10 cellular contexts compared by ENCODE assay signal in genomic region chr2:60819155-60819862, GRCh38.
DNase-seq lines count a peak whose midpoint lies in the region; ATAC-seq and TF ChIP-seq lines count a peak whose summit lies in the region.
"Had no signal": no experiment of that assay in that cellular context is flagged by ENCODE, and none has a peak within 500 bp of the region (broad histone marks: within the 10 kb centered on the region; RNA-seq: fewer than 3 reads in every experiment).

No MANE protein-coding gene starts in this region.

- H3K4me1 ChIP-seq in DND-41 (ENCODE audit: insufficient read depth, low read length) (no peaks in the 10 kb centered on the region), GM23248 (ENCODE audit: insufficient read depth) (no peaks in the 10 kb centered on the region)

- H3K36me3 ChIP-seq in DND-41 (ENCODE audit: insufficient read depth, low read length): no peaks in the 10 kb centered on the region
- H3K36me3 ChIP-seq in GM23248 (ENCODE audit: low read depth): no peaks in the 10 kb centered on the region

- H3K4me2 ChIP-seq in DND-41 (ENCODE audit: insufficient read depth, low read length) (no peak overlapping the region), GM23248 (ENCODE audit: unreplicated experiment) (no peak overlapping the region)

- H3K27me3 ChIP-seq in DND-41 (ENCODE audit: insufficient read depth, low read length, poor library complexity) (no peaks in the 10 kb centered on the region), GM23248 (replicated peaks; ENCODE audit: insufficient read depth) (peaks cover 4% of the 10 kb centered on the region; the same call in 1 of the 2 replicates)

- H3F3A ChIP-seq in GM23248 (ENCODE audit: insufficient read depth): no peaks in the 10 kb centered on the region

- no peak overlapping the region for H3K27ac ChIP-seq in DND-41 (ENCODE audit: low read length)
- no peak overlapping the region for H3K27ac ChIP-seq in GM23248
- H3K27ac ChIP-seq: VCaP had no signal

- WGBS in GM23248 (ENCODE audit: low coverage in 1 of 2, low lambda C conversion rate in 2 of 2, missing lambda C conversion rate in 2 of 2), 2 experiments: 71 to 78% methylated on average over 15 of the region's 15 CpGs

- H3K79me2 ChIP-seq in DND-41 (ENCODE audit: insufficient read depth, low read length) (no peaks in the 10 kb centered on the region), GM23248 (ENCODE audit: insufficient read depth) (no peaks in the 10 kb centered on the region)

- TF ChIP-seq CTCF in DND-41 (IDR thresholded peaks at IDR 0.05; ENCODE audit: borderline replicate concordance, extremely low read depth, low read length, poor library complexity, severe bottlenecking): no peak

- H2AFZ ChIP-seq in DND-41 (ENCODE audit: low read depth, low read length) (no peak overlapping the region), GM23248 (no peak overlapping the region)

- H3K9ac ChIP-seq in DND-41 (ENCODE audit: low read depth, low read length): no peak overlapping the region
- no peak overlapping the region for H3K9ac ChIP-seq in GM23248

- H3K4me3 ChIP-seq in DND-41 (ENCODE audit: low read depth in 1 of 2, low read length in 2 of 2) (no peak overlapping the region), GM23248 (no peak overlapping the region)

- no peaks in the 10 kb centered on the region for H3K9me2 ChIP-seq in GM23248 (ENCODE audit: insufficient read depth)

- H3K9me3 ChIP-seq in DND-41 (ENCODE audit: insufficient read depth, low read length, severe bottlenecking) (no peaks in the 10 kb centered on the region), GM23248 (ENCODE audit: low read depth) (no peaks in the 10 kb centered on the region)

- in situ Hi-C loops in GM23248 (cut with MboI): no loop called here

- DNase-seq in DND-41 (no peak), ecto neural progenitor cell (ENCODE audit: low spot score) (peak; percentile 31), GM23248 (no peak), NCI-H2227 (lab: John Stamatoyannopoulos, UW; ENCODE audit: unreplicated experiment) (no peak), Kasumi-1 (lab: John Stamatoyannopoulos, UW) (no peak)
- peak; percentile 70 to 86 for DNase-seq in activated CD8-positive, alpha-beta memory T cell treated with anti-CD3 and anti-CD28 coated beads for 1 hour (ENCODE audit: extremely low read depth in 1 of 2, low read depth in 1 of 2)
- peak; percentile 44 to 78 (median 72) for DNase-seq in stimulated activated CD4-positive, alpha-beta T cell treated with anti-CD3 and anti-CD28 coated beads, TNF-alpha, amount 100 ng/mL, for 1 hour (ENCODE audit: low read depth in 3 of 3, low spot score in 1 of 3)
- DNase-seq: NCI-H146 had no signal

- 0 out of 3 replicates have a peak, but pooled peaks have one; percentile 12 for ATAC-seq in DND-41 (ENCODE audit: insufficient read depth, low read depth)
- ATAC-seq in HG03439 (IDR thresholded peaks at IDR 0.05; ENCODE audit: unreplicated experiment): no peak

- H4K20me1 ChIP-seq in DND-41 (ENCODE audit: insufficient read depth, low read length) (no peaks in the 10 kb centered on the region), GM23248 (ENCODE audit: insufficient read depth) (no peaks in the 10 kb centered on the region)

Comparison
In these comparisons a context has a peak if more than half of its experiments do, and no peak if none do; other contexts are left out.
1. DNase-seq: peak in activated CD8-positive, alpha-beta memory T cell treated with anti-CD3 and anti-CD28 coated beads for 1 hour (2 of 2), ecto neural progenitor cell (single experiment) and stimulated activated CD4-positive, alpha-beta T cell treated with anti-CD3 and anti-CD28 coated beads, TNF-alpha, amount 100 ng/mL, for 1 hour (3 of 3); none in DND-41 (single experiment), GM23248 (single experiment), NCI-H2227 (single experiment) and Kasumi-1 (0 of 2).